1 cellular context compared by ENCODE assay signal in the genomic region with DNA sequence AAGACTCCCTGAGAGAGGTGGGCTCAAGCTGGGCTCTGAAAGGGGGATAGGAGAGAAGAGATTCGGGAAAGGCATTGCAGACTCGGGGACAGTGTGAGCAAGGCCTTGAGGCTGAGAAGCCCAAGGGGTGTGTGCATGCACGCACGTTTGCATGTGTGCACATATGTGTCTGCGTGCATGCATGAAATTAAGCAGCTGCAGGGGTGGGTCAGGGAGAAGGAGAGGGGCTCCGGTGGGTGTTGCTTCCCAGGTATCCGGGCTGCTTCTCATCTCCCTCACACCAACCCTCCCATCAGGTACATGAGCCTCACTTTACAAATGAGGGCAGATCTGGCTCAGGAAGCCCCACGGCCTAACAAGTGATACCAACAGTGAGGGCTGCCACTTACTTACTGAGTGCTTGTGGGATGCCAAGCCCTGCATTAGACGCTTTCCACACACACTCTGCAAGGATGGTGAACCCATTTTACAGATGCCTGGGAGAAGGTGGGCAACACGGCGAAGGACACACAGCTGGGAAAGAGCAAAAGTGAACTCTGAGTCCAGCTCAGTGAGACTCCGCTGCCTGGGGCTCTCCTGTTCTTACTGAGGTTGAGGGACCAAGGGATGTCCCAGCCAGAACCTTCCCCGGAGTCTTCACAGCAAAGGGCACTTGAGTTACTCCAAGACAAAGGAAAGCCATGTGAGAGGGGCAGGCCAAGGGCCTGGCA.
TF ChIP-seq lines count a peak whose summit lies in the region.

No MANE protein-coding gene starts in this region.

TF ChIP-seq in H1, 55 proteins besides CTCF, POLR2A, EP300 and RAD21:
- no peak for TF ChIP-seq SIX5 (IDR thresholded peaks at IDR 0.05; ENCODE audit: low read depth, low read length)
- no peak for TF ChIP-seq SP2 (IDR thresholded peaks at IDR 0.05; ENCODE audit: low read length)
- TF ChIP-seq POLR2AphosphoS5 (IDR thresholded peaks at IDR 0.05; ENCODE audit: low read depth, low read length): no peak
- no peak for TF ChIP-seq NRF1 (IDR thresholded peaks at IDR 0.05; ENCODE audit: low read depth, low read length)
- no peak for TF ChIP-seq TBP (IDR thresholded peaks at IDR 0.05; ENCODE audit: low read depth, low read length)
- TF ChIP-seq SP1 (IDR thresholded peaks at IDR 0.05; ENCODE audit: low read depth, low read length): no peak
- no peak for TF ChIP-seq POU5F1 (IDR thresholded peaks at IDR 0.05; ENCODE audit: low read depth, low read length)
- no peak for TF ChIP-seq KDM5A (IDR thresholded peaks at IDR 0.05; ENCODE audit: low read length)
- no peak for TF ChIP-seq EZH2 (IDR thresholded peaks at IDR 0.05; ENCODE audit: low read depth, low read length, severe bottlenecking)
TF ChIP-seq in H1: peak in this region for 0.
